ENCODE assay signal across 15 cellular contexts in the genomic region with DNA sequence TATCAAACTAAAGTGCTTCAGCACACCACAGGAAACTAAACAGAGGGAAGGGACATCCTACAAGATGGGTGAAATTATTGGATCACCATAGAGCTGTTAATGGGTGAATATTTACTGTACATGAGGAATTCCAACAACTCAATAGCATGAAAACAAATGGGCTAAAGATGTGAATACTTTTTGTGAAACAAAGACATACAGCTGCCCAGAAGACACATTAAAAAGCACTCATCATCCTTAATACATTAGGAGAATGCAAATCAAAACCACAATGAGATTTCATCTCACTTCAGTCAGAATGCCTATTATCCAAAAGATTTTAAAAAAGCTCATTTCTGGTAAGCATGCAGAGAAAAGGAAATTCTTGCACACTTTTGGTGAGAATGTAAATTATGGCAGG.
"Had no signal": no experiment of that assay in that cellular context is flagged by ENCODE, and none has a peak within 500 bp of the region (broad histone marks: within the 10 kb centered on the region; RNA-seq: fewer than 3 reads in every experiment).

No MANE protein-coding gene starts in this region.

- H3K4me3 ChIP-seq: skin epidermis, testis, tibial nerve had no signal

- H3K27me3 Mint-ChIP-seq: stimulated activated naive B cell treated with anti-CD40 and anti-IgM and Interleukin-4, amounts not matched to agents 10 μg/mL and 1 μg/mL and 100 μg/mL, for 72 hours; stimulated activated naive CD8-positive, alpha-beta T cell treated with anti-CD3 and anti-CD28 coated beads, Interleukin-15, amount 100 ng/mL, for 72 hours had no signal

- H3K9me3 ChIP-seq: neutrophil, testis, tibial nerve had no signal

- ATAC-seq: left lobe of liver; naive thymus-derived CD8-positive, alpha-beta T cell; sciatic nerve; stimulated activated naive B cell treated with anti-CD40 and anti-IgM and Interleukin-4, amounts not matched to agents 10 μg/mL and 1 μg/mL and 100 μg/mL, for 72 hours; stimulated activated naive CD8-positive, alpha-beta T cell treated with anti-CD3 and anti-CD28 coated beads, Interleukin-15, amount 100 ng/mL, for 72 hours had no signal

- H3K4me3 Mint-ChIP-seq: dendritic cell treated with granulocyte-macrophage colony-stimulating factor and Interleukin-4, amounts not matched to agents 40 ng/mL and 50 ng/mL, for 4 days; naive thymus-derived CD8-positive, alpha-beta T cell; stimulated activated naive B cell treated with anti-CD40 and anti-IgM and Interleukin-4, amounts not matched to agents 10 μg/mL and 1 μg/mL and 100 μg/mL, for 72 hours; stimulated activated naive CD8-positive, alpha-beta T cell treated with anti-CD3 and anti-CD28 coated beads, Interleukin-15, amount 100 ng/mL, for 72 hours had no signal

- H3K36me3 ChIP-seq: neutrophil, tibial nerve had no signal

- H3K27ac Mint-ChIP-seq: dendritic cell treated with granulocyte-macrophage colony-stimulating factor and Interleukin-4, amounts not matched to agents 40 ng/mL and 50 ng/mL, for 4 days; naive thymus-derived CD8-positive, alpha-beta T cell; stimulated activated naive B cell treated with anti-CD40 and anti-IgM and Interleukin-4, amounts not matched to agents 10 μg/mL and 1 μg/mL and 100 μg/mL, for 72 hours; stimulated activated naive CD8-positive, alpha-beta T cell treated with anti-CD3 and anti-CD28 coated beads, Interleukin-15, amount 100 ng/mL, for 72 hours had no signal

- H3K4me1 Mint-ChIP-seq: naive thymus-derived CD8-positive, alpha-beta T cell; stimulated activated naive B cell treated with anti-CD40 and anti-IgM and Interleukin-4, amounts not matched to agents 10 μg/mL and 1 μg/mL and 100 μg/mL, for 72 hours; stimulated activated naive CD8-positive, alpha-beta T cell treated with anti-CD3 and anti-CD28 coated beads, Interleukin-15, amount 100 ng/mL, for 72 hours had no signal

- H3K36me3 Mint-ChIP-seq: naive thymus-derived CD8-positive, alpha-beta T cell; stimulated activated naive B cell treated with anti-CD40 and anti-IgM and Interleukin-4, amounts not matched to agents 10 μg/mL and 1 μg/mL and 100 μg/mL, for 72 hours had no signal

- H3K9me3 Mint-ChIP-seq: dendritic cell treated with granulocyte-macrophage colony-stimulating factor and Interleukin-4, amounts not matched to agents 40 ng/mL and 50 ng/mL, for 4 days; naive thymus-derived CD8-positive, alpha-beta T cell; stimulated activated naive B cell treated with anti-CD40 and anti-IgM and Interleukin-4, amounts not matched to agents 10 μg/mL and 1 μg/mL and 100 μg/mL, for 72 hours; stimulated activated naive CD8-positive, alpha-beta T cell treated with anti-CD3 and anti-CD28 coated beads, Interleukin-15, amount 100 ng/mL, for 72 hours had no signal

- H3K4me1 ChIP-seq: testis, tibial nerve had no signal

- H3K27ac ChIP-seq: neutrophil, skin epidermis, testis, tibial nerve had no signal

- DNase-seq: erythroblast; islet precursor cell; mammary epithelial cell; naive thymus-derived CD8-positive, alpha-beta T cell; stimulated activated CD4-positive, alpha-beta T cell treated with anti-CD3 and anti-CD28 coated beads, Interleukin-2, amount 100 ng/mL, for 24 hours; stimulated activated CD4-positive, alpha-beta T cell treated with anti-CD3 and anti-CD28 coated beads, Interleukin-4, amount 100 ng/mL, for 4 hours; stimulated activated naive B cell treated with anti-CD40 and anti-IgM and Interleukin-4, amounts not matched to agents 10 μg/mL and 1 μg/mL and 100 μg/mL, for 72 hours; stimulated activated naive CD8-positive, alpha-beta T cell treated with anti-CD3 and anti-CD28 coated beads, Interleukin-15, amount 100 ng/mL, for 72 hours; testis had no signal
